Comparison of ENCODE assay signal across 8 cellular contexts in genomic region chr1:26864610-26865480, GRCh38. TPM values are rescaled to one million over a fixed set of nuclear protein-coding genes. Genes with fewer than 3 reads are reported as not detected.
DNase-seq lines count a peak whose midpoint lies in the region; ATAC-seq, FAIRE-seq and TF ChIP-seq lines count a peak whose summit lies in the region.

No MANE protein-coding gene starts in this region.

- H3K27me3 ChIP-seq in adipocyte (replicated peaks; ENCODE audit: control insufficient read depth, insufficient read depth, low read length) (no peaks in the 10 kb centered on the region), cardiac muscle cell (no peaks in the 10 kb centered on the region), parathyroid adenoma (ENCODE audit: control insufficient read depth, insufficient read depth, low read length) (no peaks in the 10 kb centered on the region), tibial nerve (no peaks in the 10 kb centered on the region)

- H3K9ac ChIP-seq in adipocyte (ENCODE audit: low read length) (peak overlapping the region; percentile 85), parathyroid adenoma (no peak overlapping the region)

- 0 to 1% methylated on average over 35 to 56 of the region's 75 CpGs for WGBS in tibial nerve, 2 donors

- peak overlapping the region; percentile 87 for H3K4me3 ChIP-seq in adipocyte (ENCODE audit: low read length)
- H3K4me3 ChIP-seq in cardiac muscle cell, result peak overlapping the region; percentile 50
- peak overlapping the region; percentile 61 for H3K4me3 ChIP-seq in parathyroid adenoma (ENCODE audit: low read depth, low read length)
- peak overlapping the region; percentile 33 to 75 (median 70) for H3K4me3 ChIP-seq in tibial nerve

- no peaks in the 10 kb centered on the region for H3K79me2 ChIP-seq in parathyroid adenoma

- DNase-seq in GM12891 (ENCODE audit: insufficient read length, low spot score) (peak; percentile 90), NCI-H1417 treated with DMSO at 0.1 percent for 48 hours (lab: John Stamatoyannopoulos, UW) (peak; percentile 79), SW 1271 (lab: John Stamatoyannopoulos, UW) (peak; percentile 93 to 97), adipocyte (ENCODE audit: low read depth) (peak; percentile 98), cardiac muscle cell (ENCODE audit: low read depth in 1 of 2, low spot score in 1 of 2) (peak; percentile 98 to 99), tibial nerve (ENCODE audit: low spot score in 2 of 2) (peak; percentile 90 to 95)

- TF ChIP-seq EP300 in tibial nerve (IDR thresholded peaks at IDR 0.05), result peak; percentile 68 to 76

- FAIRE-seq in GM12891 (lab: Jason Lieb, UNC), result peak; percentile 99

- TF ChIP-seq CTCF in cardiac muscle cell (IDR thresholded peaks at IDR 0.05; ENCODE audit: low read depth, low read length), result peak; percentile 11
- TF ChIP-seq CTCF in parathyroid adenoma (IDR thresholded peaks at IDR 0.05), result no peak
- TF ChIP-seq CTCF in tibial nerve (IDR thresholded peaks at IDR 0.05), result peak in 1 of 5 experiments; percentile 45

- TF ChIP-seq POLR2A in GM12891 (IDR thresholded peaks at IDR 0.05; ENCODE audit: low read depth, low read length) (peak; percentile 96), tibial nerve (IDR thresholded peaks at IDR 0.05) (peak in 1 of 2 donors; percentile 68)

- H3K4me1 ChIP-seq in adipocyte (ENCODE audit: control insufficient read depth, insufficient read depth, low read length) (peaks cover 10% of the 10 kb centered on the region), cardiac muscle cell (ENCODE audit: low read depth) (no peaks in the 10 kb centered on the region), parathyroid adenoma (no peaks in the 10 kb centered on the region), tibial nerve (peaks cover 0 to 22% (median 8%) of the 10 kb centered on the region in 4 donors)

- H2AFZ ChIP-seq in parathyroid adenoma, result peak overlapping the region; percentile 90

- H3K4me2 ChIP-seq in parathyroid adenoma (ENCODE audit: low read length), result peak overlapping the region; percentile 100

- peak overlapping the region; percentile 42 for H3K27ac ChIP-seq in cardiac muscle cell
- H3K27ac ChIP-seq in parathyroid adenoma, result peak overlapping the region; percentile 83
- H3K27ac ChIP-seq in tibial nerve, result peak overlapping the region; percentile 70 to 99 (median 96)

- H3K9me3 ChIP-seq in adipocyte (ENCODE audit: control insufficient read depth, low read length) (no peaks in the 10 kb centered on the region), cardiac muscle cell (ENCODE audit: low read depth) (no peaks in the 10 kb centered on the region), parathyroid adenoma (ENCODE audit: control insufficient read depth, low read length) (no peaks in the 10 kb centered on the region), tibial nerve (no peaks in the 10 kb centered on the region)

- H3K36me3 ChIP-seq in adipocyte (ENCODE audit: control insufficient read depth, insufficient read depth, low read length, severe bottlenecking) (no peaks in the 10 kb centered on the region), cardiac muscle cell (no peaks in the 10 kb centered on the region), parathyroid adenoma (ENCODE audit: control insufficient read depth, insufficient read depth, low read length) (no peaks in the 10 kb centered on the region), tibial nerve (no peaks in the 10 kb centered on the region)

- peak; percentile 93 for ATAC-seq in HG02798 (IDR thresholded peaks at IDR 0.05; ENCODE audit: poor library complexity, unreplicated experiment)

TF ChIP-seq in GM12891, 5 proteins besides CTCF, POLR2A, EP300 and RAD21:
- TF ChIP-seq POU2F2 (IDR thresholded peaks at IDR 0.05; ENCODE audit: low read depth, low read length) (peak; percentile 55; the same call in 1 of the 2 replicates), POLR2AphosphoS5 (IDR thresholded peaks at IDR 0.05; ENCODE audit: low read depth, low read length) (peak; percentile 94), TAF1 (IDR thresholded peaks at IDR 0.05; ENCODE audit: low read depth, low read length) (peak; percentile 82), SPI1 (IDR thresholded peaks at IDR 0.05; ENCODE audit: low read depth, low read length) (no peak), PAX5 (IDR thresholded peaks at IDR 0.05; ENCODE audit: insufficient read depth, low read length, severe bottlenecking) (no peak)

RNA-seq across cellular contexts. Expression of gene SFN, which starts 1.9 kb away (rescaled TPM):
- 4.7 TPM for polyA plus RNA-seq in GM12891 (2012; ENCODE audit: low read depth, missing spikeins)
- total RNA-seq in cardiac muscle cell (0.15 and 0.25 TPM in 2 replicates), tibial nerve (not detected)
- 0.13 TPM in 1 of 2 replicates, not detected in the other for polyA plus RNA-seq in cardiac muscle cell

RNA-seq across cellular contexts. Expression of gene GPN2, which starts 25.2 kb away (rescaled TPM):
- polyA plus RNA-seq in GM12891 (2012; ENCODE audit: low read depth, missing spikeins), result 23.7 TPM
- total RNA-seq in cardiac muscle cell (18.4 and 21.5 TPM in 2 replicates), tibial nerve (10 to 100 TPM in 3 of 4 donors, 1 to 10 TPM in 1; 7.9 to 14.7 (median 13.8) TPM)
- 32.2 and 35.4 TPM in 2 replicates for polyA plus RNA-seq in cardiac muscle cell

RNA-seq across cellular contexts. Expression of gene GPATCH3, which starts 35.4 kb away (rescaled TPM):
- polyA plus RNA-seq in GM12891 (2012; ENCODE audit: low read depth, missing spikeins), result 8.6 TPM
- total RNA-seq in cardiac muscle cell (11.0 and 16.1 TPM in 2 replicates), tibial nerve (10 to 100 TPM in 3 of 4 donors, 1 to 10 TPM in 1; 7.8 to 26.1 (median 12.5) TPM)
- polyA plus RNA-seq in cardiac muscle cell, result 15.9 and 16.1 TPM in 2 replicates

RNA-seq across cellular contexts. Expression of gene ZDHHC18, which starts 38.4 kb away (rescaled TPM):
- 24.3 TPM for polyA plus RNA-seq in GM12891 (2012; ENCODE audit: low read depth, missing spikeins)
- 16.2 and 16.6 TPM in 2 replicates for total RNA-seq in cardiac muscle cell
- polyA plus RNA-seq in cardiac muscle cell, result 16.1 and 16.6 TPM in 2 replicates
- 10 to 100 TPM in 2 of 4 donors, 1 to 10 TPM in 2; 9.2 to 13.5 (median 10.0) TPM for total RNA-seq in tibial nerve

RNA-seq across cellular contexts. Expression of gene NR0B2, which starts 48.9 kb away (rescaled TPM):
- polyA plus RNA-seq in GM12891 (2012; ENCODE audit: low read depth, missing spikeins), result not detected
- total RNA-seq in cardiac muscle cell (3.3 and 3.9 TPM in 2 replicates), tibial nerve (not detected)
- 2.1 and 2.4 TPM in 2 replicates for polyA plus RNA-seq in cardiac muscle cell

Comparison
In these comparisons a context has a peak if more than half of its experiments do, and no peak if none do; other contexts are left out.
1. Peak in every context shown above with its lines: DNase-seq, ATAC-seq, H3K4me3 ChIP-seq and H3K27ac ChIP-seq.
2. H3K27ac ChIP-seq: peak in every context shown above with its lines; median percentile 96 in tibial nerve; 83 in parathyroid adenoma; 42 in cardiac muscle cell.